ENCODE assay signal across 19 cellular contexts in genomic region chr10:71252195-71252594, GRCh38. TPM values are rescaled to one million over a fixed set of nuclear protein-coding genes. Genes with fewer than 3 reads are reported as not detected.
DNase-seq lines count a peak whose midpoint lies in the region; ATAC-seq and TF ChIP-seq lines count a peak whose summit lies in the region.
"Had no signal": no experiment of that assay in that cellular context is flagged by ENCODE, and none has a peak within 500 bp of the region (broad histone marks: within the 10 kb centered on the region; RNA-seq: fewer than 3 reads in every experiment).

No MANE protein-coding gene starts in this region.

- H3K27ac ChIP-seq in esophagus (ENCODE audit: low read depth in 2 of 2, low read length in 1 of 2) (peak overlapping the region; percentile 57 to 80), aorta (ENCODE audit: low read depth in 1 of 2, low read length in 2 of 2) (no peak overlapping the region)
- H3K27ac ChIP-seq: GM23248, neural progenitor cell, upper lobe of left lung had no signal

- peaks cover 2 to 43% of the 10 kb centered on the region in 2 donors for H3K4me1 ChIP-seq in esophagus (ENCODE audit: control insufficient read depth in 2 of 2, insufficient read depth in 2 of 2, low read length in 1 of 2)
- H3K4me1 ChIP-seq in aorta (ENCODE audit: control insufficient read depth in 1 of 2, insufficient read depth in 2 of 2, low read length in 2 of 2), result no peaks in the 10 kb centered on the region

- H3K27me3 ChIP-seq in esophagus (ENCODE audit: control insufficient read depth in 1 of 2, insufficient read depth in 2 of 2, low read length in 2 of 2) (no peaks in the 10 kb centered on the region), MG63 (no peaks in the 10 kb centered on the region), aorta (ENCODE audit: control insufficient read depth in 1 of 2, insufficient read depth in 2 of 2, low read length in 1 of 2) (no peaks in the 10 kb centered on the region)
- H3K27me3 ChIP-seq: neural progenitor cell, upper lobe of left lung had no signal

- H3K4me1 Mint-ChIP-seq in nephron progenitor cell, result peaks cover 81% of the 10 kb centered on the region
- H3K4me1 Mint-ChIP-seq: activated B cell treated with CpG ODN at 0.5 μM for 24 hours; CD4-positive, alpha-beta memory T cell had no signal

- H3K36me3 ChIP-seq in esophagus (ENCODE audit: control insufficient read depth in 2 of 2, insufficient read depth in 2 of 2, low read length in 1 of 2) (no peaks in the 10 kb centered on the region), MG63 (peaks cover 2% of the 10 kb centered on the region; the same call in 1 of the 2 replicates), aorta (ENCODE audit: control insufficient read depth in 1 of 2, insufficient read depth in 2 of 2, low read length in 1 of 2) (no peaks in the 10 kb centered on the region)
- H3K36me3 ChIP-seq: neural progenitor cell, upper lobe of left lung had no signal

- H3K4me3 Mint-ChIP-seq in nephron progenitor cell, result no peak overlapping the region
- H3K4me3 Mint-ChIP-seq: activated B cell treated with CpG ODN at 0.5 μM for 24 hours; activated naive CD8-positive, alpha-beta T cell; CD4-positive, alpha-beta memory T cell; neural progenitor cell had no signal

- H3K27ac Mint-ChIP-seq in nephron progenitor cell, result peak overlapping the region; percentile 44
- H3K27ac Mint-ChIP-seq: activated B cell treated with CpG ODN at 0.5 μM for 24 hours; activated naive CD8-positive, alpha-beta T cell; CD4-positive, alpha-beta memory T cell had no signal

- peak; percentile 11 to 35 (median 12) for DNase-seq in NCI-H1417 (lab: John Stamatoyannopoulos, UW)
- no peak for DNase-seq in NCI-H1417 treated with DMSO at 0.1 percent for 48 hours (lab: John Stamatoyannopoulos, UW)
- DNase-seq in NCI-H2227 treated with DMSO at 0.1 percent for 48 hours (lab: John Stamatoyannopoulos, UW), result peak; percentile 77
- DNase-seq in nephron progenitor cell, result no peak
- no peak for DNase-seq in MG63
- no peak for DNase-seq in dedifferentiated amniotic fluid mesenchymal stem cell (ENCODE audit: extremely low spot score)
- no peak for DNase-seq in aorta
- DNase-seq: 8988T; activated B cell treated with CpG ODN at 0.5 μM for 24 hours; activated CD4-positive, alpha-beta T cell treated with anti-CD3 and anti-CD28 coated beads, Interleukin-2, amount 50 U/mL, for 48 hours; CD4-positive, alpha-beta memory T cell; GF-D8; GM23248; NCI-H2107; NCI-H510A treated with DMSO at 0.1 percent for 48 hours; upper lobe of left lung had no signal

- H3K9me3 Mint-ChIP-seq in nephron progenitor cell, result no peaks in the 10 kb centered on the region
- H3K9me3 Mint-ChIP-seq: activated B cell treated with CpG ODN at 0.5 μM for 24 hours; CD4-positive, alpha-beta memory T cell; neural progenitor cell had no signal

- H3K9me3 ChIP-seq in esophagus (ENCODE audit: control insufficient read depth in 2 of 2, insufficient read depth in 1 of 2, low read depth in 1 of 2, low read length in 1 of 2) (no peaks in the 10 kb centered on the region), MG63 (no peaks in the 10 kb centered on the region), aorta (ENCODE audit: control insufficient read depth, low read length) (no peaks in the 10 kb centered on the region)
- H3K9me3 ChIP-seq: upper lobe of left lung had no signal

- H3K27me3 Mint-ChIP-seq in nephron progenitor cell (ENCODE audit: low read depth, poor library complexity), result no peaks in the 10 kb centered on the region

- intact Hi-C loops in aorta (cut with DNase I), result no loop called here

- TF ChIP-seq CTCF in nephron progenitor cell (IDR thresholded peaks at IDR 0.05), result no peak

- peaks cover 9% of the 10 kb centered on the region for H3K36me3 Mint-ChIP-seq in nephron progenitor cell (ENCODE audit: low read depth)
- H3K36me3 Mint-ChIP-seq: activated naive CD8-positive, alpha-beta T cell; CD4-positive, alpha-beta memory T cell; neural progenitor cell had no signal

- H3K4me3 ChIP-seq in esophagus (ENCODE audit: low read depth in 1 of 2, low read length in 2 of 2) (no peak overlapping the region), MG63 (no peak overlapping the region), aorta (ENCODE audit: low read length in 2 of 2) (no peak overlapping the region)
- H3K4me3 ChIP-seq: GM23248, neural progenitor cell, upper lobe of left lung had no signal

- WGBS in esophagus, 2 donors, result 62 to 66% methylated on average over 6 of the region's 6 CpGs
- WGBS in aorta, 2 donors, result 82 to 94% methylated on average over 6 of the region's 6 CpGs

- no peak for ATAC-seq in aorta (ENCODE audit: low FRiP score)

RNA-seq across cellular contexts. Expression of gene UNC5B, which starts 39.8 kb away (rescaled TPM):
- polyA plus RNA-seq in esophagus (10 to 100 TPM in 1 of 2 donors, 1 to 10 TPM in 1; 7.6 to 12.2 TPM), aorta (1 to 10 TPM; 2.9 to 9.1 TPM)
- 8.0 and 11.4 TPM in 2 replicates for total RNA-seq in MG63 (2014; rRNA removed; shearing (Covaris generic); ENCODE audit: low replicate concordance)
- 10 to 100 TPM in 1 of 2 donors, 1 to 10 TPM in 1; 7.9 to 13.0 TPM for total RNA-seq in aorta
- total RNA-seq: activated B cell treated with CpG ODN at 0.5 μM for 24 hours; CD4-positive, alpha-beta memory T cell had no signal
- polyA plus RNA-seq: CD4-positive, alpha-beta memory T cell had no signal

Comparison
In these comparisons a context has a peak if more than half of its experiments do, and no peak if none do; other contexts are left out.
1. DNase-seq: peak in NCI-H1417 (3 of 3) and NCI-H2227 treated with DMSO at 0.1 percent for 48 hours (single experiment); none in NCI-H1417 treated with DMSO at 0.1 percent for 48 hours (single experiment), nephron progenitor cell (single experiment), MG63 (single experiment), dedifferentiated amniotic fluid mesenchymal stem cell (single experiment) and aorta (0 of 2).
2. H3K27ac ChIP-seq: peak in esophagus (2 of 2); none in aorta (0 of 2).